22 cellular contexts compared by ENCODE assay signal in genomic region chr10:125999694-126000093, GRCh38.
DNase-seq lines count a peak whose midpoint lies in the region; ATAC-seq and TF ChIP-seq lines count a peak whose summit lies in the region.
"Had no signal": no experiment of that assay in that cellular context is flagged by ENCODE, and none has a peak within 500 bp of the region (broad histone marks: within the 10 kb centered on the region; RNA-seq: fewer than 3 reads in every experiment).

No MANE protein-coding gene starts in this region.

- no peak overlapping the region for H2AFZ ChIP-seq in SK-N-SH (ENCODE audit: low read depth)

- POLR2A ChIA-PET in SK-N-SH (lab: Yijun Ruan, JAX): no interaction called here

- H4K20me1 ChIP-seq in SK-N-SH (ENCODE audit: insufficient read depth): no peaks in the 10 kb centered on the region
- H4K20me1 ChIP-seq: BLaER1 had no signal

- no peaks in the 10 kb centered on the region for H3K36me3 Mint-ChIP-seq in CD4-positive, CD25-positive, alpha-beta regulatory T cell
- H3K36me3 Mint-ChIP-seq in effector memory CD8-positive, alpha-beta T cell (ENCODE audit: insufficient read depth): no peaks in the 10 kb centered on the region
- H3K36me3 Mint-ChIP-seq: CD8-positive, alpha-beta memory T cell had no signal

- H3K27me3 ChIP-seq in CD4-positive, CD25-positive, alpha-beta regulatory T cell (ENCODE audit: control insufficient read depth, insufficient read depth, low read length): no peaks in the 10 kb centered on the region
- H3K27me3 ChIP-seq in SK-N-SH (ENCODE audit: insufficient read depth): no peaks in the 10 kb centered on the region
- H3K27me3 ChIP-seq in effector memory CD4-positive, alpha-beta T cell (replicated peaks; ENCODE audit: control insufficient read depth, insufficient read depth, low read length, poor library complexity, severe bottlenecking): no peaks in the 10 kb centered on the region
- H3K27me3 ChIP-seq: BLaER1 had no signal

- peak overlapping the region; percentile 81 for H3K27ac ChIP-seq in CD4-positive, CD25-positive, alpha-beta regulatory T cell (ENCODE audit: insufficient read depth, low read length, poor library complexity, severe bottlenecking)
- H3K27ac ChIP-seq in SK-N-SH (ENCODE audit: low read depth in 2 of 2, low read length in 1 of 2): peak overlapping the region in 1 of 2 experiments; percentile 0; a peak in 1 of 4 replicates
- no peak overlapping the region for H3K27ac ChIP-seq in effector memory CD4-positive, alpha-beta T cell (ENCODE audit: insufficient read depth, low read length, poor library complexity, severe bottlenecking)
- H3K27ac ChIP-seq: 22Rv1, BLaER1, C4-2B had no signal

- H3K9me3 Mint-ChIP-seq in CD4-positive, CD25-positive, alpha-beta regulatory T cell: no peaks in the 10 kb centered on the region
- H3K9me3 Mint-ChIP-seq in effector memory CD8-positive, alpha-beta T cell: no peaks in the 10 kb centered on the region
- H3K9me3 Mint-ChIP-seq: CD4-positive, alpha-beta T cell; HFFc6 had no signal

- H3K36me3 ChIP-seq in CD4-positive, CD25-positive, alpha-beta regulatory T cell (ENCODE audit: control insufficient read depth, insufficient read depth, low read length): peaks cover 1% of the 10 kb centered on the region
- H3K36me3 ChIP-seq in SK-N-SH (replicated peaks in 1 of 2; ENCODE audit: control insufficient read depth in 1 of 2, insufficient read depth in 2 of 2, low read length in 1 of 2): no peaks in the 10 kb centered on the region
- no peaks in the 10 kb centered on the region for H3K36me3 ChIP-seq in effector memory CD4-positive, alpha-beta T cell (ENCODE audit: control insufficient read depth, insufficient read depth, low read length)
- H3K36me3 ChIP-seq: BLaER1, HAP-1 had no signal

- no peaks in the 10 kb centered on the region for H3K79me2 ChIP-seq in SK-N-SH (ENCODE audit: insufficient read depth)

- peak overlapping the region; percentile 84 to 92 (median 89) for H3K27ac Mint-ChIP-seq in CD4-positive, CD25-positive, alpha-beta regulatory T cell
- H3K27ac Mint-ChIP-seq in effector memory CD8-positive, alpha-beta T cell: peak overlapping the region in 1 of 2 donors; percentile 23
- H3K27ac Mint-ChIP-seq: B cell; CD4-positive, alpha-beta T cell; HFFc6 had no signal

- H3K9me2 ChIP-seq in SK-N-SH: no peaks in the 10 kb centered on the region

- no peak for TF ChIP-seq RAD21 in SK-N-SH (IDR thresholded peaks at IDR 0.05; ENCODE audit: low read length)

- DNase-seq in activated CD4-positive, CD25-positive, alpha-beta regulatory T cell treated with anti-CD3 and anti-CD28 coated beads, Interleukin-2, amount 50 U/mL, for 72 hours: no peak
- DNase-seq in CD4-positive, CD25-positive, alpha-beta regulatory T cell: peak in 2 of 3 donors; percentile 31 to 45
- DNase-seq in SK-N-SH (no peak), posterior vena cava (ENCODE audit: low spot score) (no peak)
- DNase-seq in effector memory CD8-positive, alpha-beta T cell: no peak
- DNase-seq in effector memory CD4-positive, alpha-beta T cell: no peak
- no peak for DNase-seq in stimulated activated CD4-positive, alpha-beta T cell treated with anti-CD3 and anti-CD28 coated beads, Interleukin-12 subunit alpha, Interleukin-12 subunit beta, amount 100 ng/mL, for 4 hours
- DNase-seq: CD4-positive, alpha-beta T cell; CD8-positive, alpha-beta memory T cell; DMS 273 treated with DMSO at 0.1 percent for 48 hours; DMS79; EL; GDM1; GOT3; HFFc6 had no signal

- H3K4me1 Mint-ChIP-seq in CD4-positive, CD25-positive, alpha-beta regulatory T cell: peaks cover 18 to 63% (median 40%) of the 10 kb centered on the region in 4 donors
- peaks cover 0 to 6% of the 10 kb centered on the region in 2 donors for H3K4me1 Mint-ChIP-seq in effector memory CD8-positive, alpha-beta T cell (ENCODE audit: low read depth in 2 of 2)
- H3K4me1 Mint-ChIP-seq: B cell had no signal

- H3K4me3 Mint-ChIP-seq in CD4-positive, CD25-positive, alpha-beta regulatory T cell: peak overlapping the region; percentile 88 to 93 (median 91)
- peak overlapping the region in 1 of 2 donors; percentile 46 for H3K4me3 Mint-ChIP-seq in effector memory CD8-positive, alpha-beta T cell
- H3K4me3 Mint-ChIP-seq: B cell; CD4-positive, alpha-beta T cell; HFFc6 had no signal

- peaks cover 37% of the 10 kb centered on the region for H3K4me1 ChIP-seq in CD4-positive, CD25-positive, alpha-beta regulatory T cell (ENCODE audit: control insufficient read depth, insufficient read depth, low read length, poor library complexity, severe bottlenecking)
- peaks cover 0 to 4% of the 10 kb centered on the region in 2 experiments; a peak in 1 of 4 replicates for H3K4me1 ChIP-seq in SK-N-SH (ENCODE audit: control insufficient read depth in 1 of 2, insufficient read depth in 2 of 2, low read depth in 1 of 2, low read length in 1 of 2)
- no peaks in the 10 kb centered on the region for H3K4me1 ChIP-seq in effector memory CD4-positive, alpha-beta T cell (ENCODE audit: control insufficient read depth, insufficient read depth, low read length, poor library complexity, severe bottlenecking)
- H3K4me1 ChIP-seq: BLaER1, HAP-1 had no signal

- intact Hi-C loops in posterior vena cava (cut with DNase I): no loop called here

- H3K4me3 ChIP-seq in CD4-positive, CD25-positive, alpha-beta regulatory T cell (ENCODE audit: low read depth, low read length): peak overlapping the region; percentile 97
- no peak overlapping the region for H3K4me3 ChIP-seq in SK-N-SH (ENCODE audit: low read depth in 2 of 2, low read length in 1 of 2)
- H3K4me3 ChIP-seq in effector memory CD4-positive, alpha-beta T cell (ENCODE audit: insufficient read depth, low read depth, low read length, poor library complexity, severe bottlenecking): no peak overlapping the region
- H3K4me3 ChIP-seq: BLaER1, GM12878, HAP-1 had no signal

- no peaks in the 10 kb centered on the region for H3F3A ChIP-seq in SK-N-SH (replicated peaks; ENCODE audit: insufficient read depth)

- ATAC-seq in activated CD4-positive, CD25-positive, alpha-beta regulatory T cell treated with anti-CD3 and anti-CD28 coated beads, Interleukin-2, amount 50 U/mL, for 24 hours: peak; percentile 14 to 22
- peak; percentile 40 to 46 for ATAC-seq in CD4-positive, CD25-positive, alpha-beta regulatory T cell (ENCODE audit: low read depth in 2 of 2)
- peak; percentile 50 for ATAC-seq in effector memory CD8-positive, alpha-beta T cell (replicated peaks)
- ATAC-seq: GM12878 had no signal

- no peaks in the 10 kb centered on the region for H3K27me3 Mint-ChIP-seq in CD4-positive, CD25-positive, alpha-beta regulatory T cell
- H3K27me3 Mint-ChIP-seq in effector memory CD8-positive, alpha-beta T cell: peaks cover 6 to 15% of the 10 kb centered on the region in 2 donors

- no peak for TF ChIP-seq EP300 in SK-N-SH (IDR thresholded peaks at IDR 0.05; ENCODE audit: borderline replicate concordance in 1 of 2, low read depth in 1 of 2, low read length in 1 of 2)

- H3K9me3 ChIP-seq in CD4-positive, CD25-positive, alpha-beta regulatory T cell (ENCODE audit: control insufficient read depth in 2 of 2, low read length in 2 of 2): no peaks in the 10 kb centered on the region
- no peaks in the 10 kb centered on the region for H3K9me3 ChIP-seq in SK-N-SH
- H3K9me3 ChIP-seq in effector memory CD4-positive, alpha-beta T cell (ENCODE audit: control insufficient read depth, low read length): no peaks in the 10 kb centered on the region
- H3K9me3 ChIP-seq: BLaER1, HAP-1 had no signal

- WGBS in SK-N-SH (ENCODE audit: low lambda C conversion rate): 57% methylated on average over 3 of the region's 3 CpGs

- H3K9ac ChIP-seq in SK-N-SH: no peak overlapping the region
- H3K9ac ChIP-seq: BLaER1 had no signal

- CTCF ChIA-PET in SK-N-SH (lab: Yijun Ruan, JAX): interaction anchor here (0.6 kb wide), 1 partner anchor 225 kb away, joined by 3 read pairs; no protein-coding TSS in a partner anchor

- no peak overlapping the region for H3K4me2 ChIP-seq in SK-N-SH
- H3K4me2 ChIP-seq: BLaER1 had no signal

- TF ChIP-seq CTCF in SK-N-SH (IDR thresholded peaks at IDR 0.05): no peak

TF ChIP-seq in SK-N-SH, 30 proteins besides CTCF, POLR2A, EP300 and RAD21 (continues in another document):
- TF ChIP-seq PBX3 (IDR thresholded peaks at IDR 0.05) (peak; percentile 53), REST (IDR thresholded peaks at IDR 0.05; ENCODE audit: low read depth, low read length) (no peak), YY1 (IDR thresholded peaks at IDR 0.05; ENCODE audit: low read depth) (no peak), FOXJ3 (CRISPR knock-in tag; IDR thresholded peaks at IDR 0.05) (no peak), EZH2phosphoT487 (IDR thresholded peaks at IDR 0.05; ENCODE audit: borderline replicate concordance, low read depth) (no peak)

Comparison
In these comparisons a context has a peak if more than half of its experiments do, and no peak if none do; other contexts are left out.
1. DNase-seq: peak in CD4-positive, CD25-positive, alpha-beta regulatory T cell (2 of 3); none in activated CD4-positive, CD25-positive, alpha-beta regulatory T cell treated with anti-CD3 and anti-CD28 coated beads, Interleukin-2, amount 50 U/mL, for 72 hours (single experiment), SK-N-SH (single experiment), effector memory CD8-positive, alpha-beta T cell (0 of 3), posterior vena cava (single experiment), effector memory CD4-positive, alpha-beta T cell (0 of 3) and stimulated activated CD4-positive, alpha-beta T cell treated with anti-CD3 and anti-CD28 coated beads, Interleukin-12 subunit alpha, Interleukin-12 subunit beta, amount 100 ng/mL, for 4 hours (single experiment).
2. Peak in every context shown above with its lines, with median percentiles within 50 percentile points of each other: ATAC-seq.